ENCODE assay signal across 1 cellular context in the genomic region with DNA sequence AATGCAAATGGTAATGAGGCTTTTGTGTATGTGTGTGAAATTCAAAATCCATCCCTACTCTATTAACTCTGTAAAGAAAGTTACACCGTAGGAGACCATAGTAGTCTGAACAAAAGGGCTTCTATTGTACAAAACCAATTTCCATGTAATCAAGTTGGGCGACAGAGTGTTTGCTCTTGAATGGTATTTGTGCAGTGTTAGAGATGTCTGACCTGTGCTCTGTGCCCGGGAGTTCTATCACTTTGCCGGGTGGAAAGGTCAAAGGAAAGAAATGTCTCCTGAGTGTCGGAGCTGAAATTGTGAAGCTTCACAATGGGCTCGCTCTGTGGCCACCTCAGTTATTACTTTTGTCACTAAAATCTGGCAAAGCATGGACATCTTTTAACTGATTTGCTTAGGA.
TF ChIP-seq lines count a peak whose summit lies in the region.

No MANE protein-coding gene starts in this region.

TF ChIP-seq in HepG2, 621 proteins besides CTCF, POLR2A, EP300 and RAD21 (continued from another document):
- TF ChIP-seq, protein P1, sequence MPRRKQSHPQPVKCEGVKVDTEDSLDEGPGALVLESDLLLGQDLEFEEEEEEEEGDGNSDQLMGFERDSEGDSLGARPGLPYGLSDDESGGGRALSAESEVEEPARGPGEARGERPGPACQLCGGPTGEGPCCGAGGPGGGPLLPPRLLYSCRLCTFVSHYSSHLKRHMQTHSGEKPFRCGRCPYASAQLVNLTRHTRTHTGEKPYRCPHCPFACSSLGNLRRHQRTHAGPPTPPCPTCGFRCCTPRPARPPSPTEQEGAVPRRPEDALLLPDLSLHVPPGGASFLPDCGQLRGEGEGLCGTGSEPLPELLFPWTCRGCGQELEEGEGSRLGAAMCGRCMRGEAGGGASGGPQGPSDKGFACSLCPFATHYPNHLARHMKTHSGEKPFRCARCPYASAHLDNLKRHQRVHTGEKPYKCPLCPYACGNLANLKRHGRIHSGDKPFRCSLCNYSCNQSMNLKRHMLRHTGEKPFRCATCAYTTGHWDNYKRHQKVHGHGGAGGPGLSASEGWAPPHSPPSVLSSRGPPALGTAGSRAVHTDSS (CRISPR knock-in tag; conservative IDR thresholded peaks at IDR 0.05) = no peak
- TF ChIP-seq SOX6 (IDR thresholded peaks at IDR 0.05) = no peak
- TF ChIP-seq SOX6 (CRISPR knock-in tag; IDR thresholded peaks at IDR 0.05) = peak; percentile 63
- TF ChIP-seq ZNF614 (CRISPR knock-in tag; IDR thresholded peaks at IDR 0.05; ENCODE audit: borderline replicate concordance) = 0 out of 2 replicates have a peak, but pooled peaks have one; percentile 29
- TF ChIP-seq PHB2 (IDR thresholded peaks at IDR 0.05; ENCODE audit: partially characterized antibody) = no peak
- no peak for TF ChIP-seq KAT8 (CRISPR knock-in tag; IDR thresholded peaks at IDR 0.05)
- TF ChIP-seq, protein P2, sequence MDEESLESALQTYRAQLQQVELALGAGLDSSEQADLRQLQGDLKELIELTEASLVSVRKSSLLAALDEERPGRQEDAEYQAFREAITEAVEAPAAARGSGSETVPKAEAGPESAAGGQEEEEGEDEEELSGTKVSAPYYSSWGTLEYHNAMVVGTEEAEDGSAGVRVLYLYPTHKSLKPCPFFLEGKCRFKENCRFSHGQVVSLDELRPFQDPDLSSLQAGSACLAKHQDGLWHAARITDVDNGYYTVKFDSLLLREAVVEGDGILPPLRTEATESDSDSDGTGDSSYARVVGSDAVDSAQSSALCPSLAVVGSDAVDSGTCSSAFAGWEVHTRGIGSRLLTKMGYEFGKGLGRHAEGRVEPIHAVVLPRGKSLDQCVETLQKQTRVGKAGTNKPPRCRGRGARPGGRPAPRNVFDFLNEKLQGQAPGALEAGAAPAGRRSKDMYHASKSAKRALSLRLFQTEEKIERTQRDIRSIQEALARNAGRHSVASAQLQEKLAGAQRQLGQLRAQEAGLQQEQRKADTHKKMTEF (CRISPR knock-in tag; IDR thresholded peaks at IDR 0.05) = no peak
- no peak for TF ChIP-seq XRCC5 (optimal IDR thresholded peaks at IDR 0.05; ENCODE audit: low read length)
- TF ChIP-seq, protein P3, sequence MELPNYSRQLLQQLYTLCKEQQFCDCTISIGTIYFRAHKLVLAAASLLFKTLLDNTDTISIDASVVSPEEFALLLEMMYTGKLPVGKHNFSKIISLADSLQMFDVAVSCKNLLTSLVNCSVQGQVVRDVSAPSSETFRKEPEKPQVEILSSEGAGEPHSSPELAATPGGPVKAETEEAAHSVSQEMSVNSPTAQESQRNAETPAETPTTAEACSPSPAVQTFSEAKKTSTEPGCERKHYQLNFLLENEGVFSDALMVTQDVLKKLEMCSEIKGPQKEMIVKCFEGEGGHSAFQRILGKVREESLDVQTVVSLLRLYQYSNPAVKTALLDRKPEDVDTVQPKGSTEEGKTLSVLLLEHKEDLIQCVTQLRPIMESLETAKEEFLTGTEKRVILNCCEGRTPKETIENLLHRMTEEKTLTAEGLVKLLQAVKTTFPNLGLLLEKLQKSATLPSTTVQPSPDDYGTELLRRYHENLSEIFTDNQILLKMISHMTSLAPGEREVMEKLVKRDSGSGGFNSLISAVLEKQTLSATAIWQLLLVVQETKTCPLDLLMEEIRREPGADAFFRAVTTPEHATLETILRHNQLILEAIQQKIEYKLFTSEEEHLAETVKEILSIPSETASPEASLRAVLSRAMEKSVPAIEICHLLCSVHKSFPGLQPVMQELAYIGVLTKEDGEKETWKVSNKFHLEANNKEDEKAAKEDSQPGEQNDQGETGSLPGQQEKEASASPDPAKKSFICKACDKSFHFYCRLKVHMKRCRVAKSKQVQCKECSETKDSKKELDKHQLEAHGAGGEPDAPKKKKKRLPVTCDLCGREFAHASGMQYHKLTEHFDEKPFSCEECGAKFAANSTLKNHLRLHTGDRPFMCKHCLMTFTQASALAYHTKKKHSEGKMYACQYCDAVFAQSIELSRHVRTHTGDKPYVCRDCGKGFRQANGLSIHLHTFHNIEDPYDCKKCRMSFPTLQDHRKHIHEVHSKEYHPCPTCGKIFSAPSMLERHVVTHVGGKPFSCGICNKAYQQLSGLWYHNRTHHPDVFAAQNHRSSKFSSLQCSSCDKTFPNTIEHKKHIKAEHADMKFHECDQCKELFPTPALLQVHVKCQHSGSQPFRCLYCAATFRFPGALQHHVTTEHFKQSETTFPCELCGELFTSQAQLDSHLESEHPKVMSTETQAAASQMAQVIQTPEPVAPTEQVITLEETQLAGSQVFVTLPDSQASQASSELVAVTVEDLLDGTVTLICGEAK (IDR thresholded peaks at IDR 0.05) = no peak
- TF ChIP-seq, protein P3 (CRISPR knock-in tag; IDR thresholded peaks at IDR 0.05) = no peak
- no peak for TF ChIP-seq SMARCC2 (IDR thresholded peaks at IDR 0.05)
- TF ChIP-seq NR1H2 (CRISPR knock-in tag; IDR thresholded peaks at IDR 0.05; ENCODE audit: borderline replicate concordance, low read depth) = no peak
- no peak for TF ChIP-seq RORA (CRISPR knock-in tag; IDR thresholded peaks at IDR 0.05)
- TF ChIP-seq ZMYM4 (CRISPR knock-in tag; IDR thresholded peaks at IDR 0.05) = peak; percentile 48; the same call in 1 of the 2 replicates
- no peak for TF ChIP-seq IKZF4 (CRISPR knock-in tag; IDR thresholded peaks at IDR 0.05; ENCODE audit: borderline replicate concordance, low read depth, not compliant biosample characterization)
- TF ChIP-seq, protein P4, sequence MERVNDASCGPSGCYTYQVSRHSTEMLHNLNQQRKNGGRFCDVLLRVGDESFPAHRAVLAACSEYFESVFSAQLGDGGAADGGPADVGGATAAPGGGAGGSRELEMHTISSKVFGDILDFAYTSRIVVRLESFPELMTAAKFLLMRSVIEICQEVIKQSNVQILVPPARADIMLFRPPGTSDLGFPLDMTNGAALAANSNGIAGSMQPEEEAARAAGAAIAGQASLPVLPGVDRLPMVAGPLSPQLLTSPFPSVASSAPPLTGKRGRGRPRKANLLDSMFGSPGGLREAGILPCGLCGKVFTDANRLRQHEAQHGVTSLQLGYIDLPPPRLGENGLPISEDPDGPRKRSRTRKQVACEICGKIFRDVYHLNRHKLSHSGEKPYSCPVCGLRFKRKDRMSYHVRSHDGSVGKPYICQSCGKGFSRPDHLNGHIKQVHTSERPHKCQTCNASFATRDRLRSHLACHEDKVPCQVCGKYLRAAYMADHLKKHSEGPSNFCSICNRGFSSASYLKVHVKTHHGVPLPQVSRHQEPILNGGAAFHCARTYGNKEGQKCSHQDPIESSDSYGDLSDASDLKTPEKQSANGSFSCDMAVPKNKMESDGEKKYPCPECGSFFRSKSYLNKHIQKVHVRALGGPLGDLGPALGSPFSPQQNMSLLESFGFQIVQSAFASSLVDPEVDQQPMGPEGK (CRISPR knock-in tag; IDR thresholded peaks at IDR 0.05) = no peak
- TF ChIP-seq, protein P5, sequence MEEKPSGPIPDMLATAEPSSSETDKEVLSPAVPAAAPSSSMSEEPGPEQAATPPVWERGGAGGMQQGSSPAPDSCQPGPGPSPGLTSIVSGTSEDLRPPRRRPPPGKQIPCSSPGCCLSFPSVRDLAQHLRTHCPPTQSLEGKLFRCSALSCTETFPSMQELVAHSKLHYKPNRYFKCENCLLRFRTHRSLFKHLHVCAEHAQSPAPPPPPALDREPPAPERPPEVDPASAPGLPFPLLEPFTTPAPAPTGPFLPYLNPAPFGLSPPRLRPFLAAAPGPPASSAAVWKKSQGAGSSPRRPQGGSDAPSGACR (CRISPR knock-in tag; IDR thresholded peaks at IDR 0.05) = no peak
- no peak for TF ChIP-seq EEA1 (CRISPR knock-in tag; IDR thresholded peaks at IDR 0.05; ENCODE audit: borderline replicate concordance)
- TF ChIP-seq MAZ (IDR thresholded peaks at IDR 0.05; ENCODE audit: borderline replicate concordance, low read depth, low read length) = no peak
- TF ChIP-seq MAZ (CRISPR knock-in tag; IDR thresholded peaks at IDR 0.05; ENCODE audit: low read depth) = no peak
- TF ChIP-seq, protein P6, sequence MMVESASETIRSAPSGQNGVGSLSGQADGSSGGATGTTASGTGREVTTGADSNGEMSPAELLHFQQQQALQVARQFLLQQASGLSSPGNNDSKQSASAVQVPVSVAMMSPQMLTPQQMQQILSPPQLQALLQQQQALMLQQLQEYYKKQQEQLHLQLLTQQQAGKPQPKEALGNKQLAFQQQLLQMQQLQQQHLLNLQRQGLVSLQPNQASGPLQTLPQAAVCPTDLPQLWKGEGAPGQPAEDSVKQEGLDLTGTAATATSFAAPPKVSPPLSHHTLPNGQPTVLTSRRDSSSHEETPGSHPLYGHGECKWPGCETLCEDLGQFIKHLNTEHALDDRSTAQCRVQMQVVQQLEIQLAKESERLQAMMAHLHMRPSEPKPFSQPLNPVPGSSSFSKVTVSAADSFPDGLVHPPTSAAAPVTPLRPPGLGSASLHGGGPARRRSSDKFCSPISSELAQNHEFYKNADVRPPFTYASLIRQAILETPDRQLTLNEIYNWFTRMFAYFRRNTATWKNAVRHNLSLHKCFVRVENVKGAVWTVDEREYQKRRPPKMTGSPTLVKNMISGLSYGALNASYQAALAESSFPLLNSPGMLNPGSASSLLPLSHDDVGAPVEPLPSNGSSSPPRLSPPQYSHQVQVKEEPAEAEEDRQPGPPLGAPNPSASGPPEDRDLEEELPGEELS (CRISPR knock-in tag; IDR thresholded peaks at IDR 0.05) = no peak
TF ChIP-seq in HepG2: peak in this region for 28.
